Comparison of ENCODE assay signal across 1 cellular context in genomic region chr16:89422905-89423630, GRCh38.
A peak's percentile ranks its signal among the peaks of the same experiment; 100 is the strongest.
TF ChIP-seq lines count a peak whose summit lies in the region.

No MANE protein-coding gene starts in this region.

TF ChIP-seq in GM12878, 131 proteins besides CTCF, POLR2A, EP300 and RAD21 (continued from another document):
- peak; percentile 20; the same call in 1 of the 2 replicates for TF ChIP-seq ZNF687 (IDR thresholded peaks at IDR 0.05)
- no peak for TF ChIP-seq NR2C2 (IDR thresholded peaks at IDR 0.05; ENCODE audit: borderline replicate concordance, control insufficient read depth, insufficient read length, low read depth)
- TF ChIP-seq ZNF207 (IDR thresholded peaks at IDR 0.05; ENCODE audit: borderline replicate concordance), result no peak
- TF ChIP-seq MAX (IDR thresholded peaks at IDR 0.05; ENCODE audit: low read depth, low read length), result peak; percentile 67
- peak; percentile 89 for TF ChIP-seq RUNX3 (IDR thresholded peaks at IDR 0.05; ENCODE audit: low read length)
- TF ChIP-seq CBX5 (IDR thresholded peaks at IDR 0.05; ENCODE audit: low read depth), result 0 out of 2 replicates have a peak, but pooled peaks have one; percentile 20
- peak; percentile 78 for TF ChIP-seq TCF12 (IDR thresholded peaks at IDR 0.05; ENCODE audit: low read depth, low read length)
- TF ChIP-seq BHLHE40 (IDR thresholded peaks at IDR 0.05; ENCODE audit: borderline replicate concordance in 1 of 2, low read depth in 2 of 2, low read length in 1 of 2), result peak; percentile 59 to 63; a peak in 2 of 4 replicates
- no peak for TF ChIP-seq YBX1 (IDR thresholded peaks at IDR 0.05)
- TF ChIP-seq SMAD5 (IDR thresholded peaks at IDR 0.05; ENCODE audit: low read depth), result no peak
- TF ChIP-seq TCF7 (IDR thresholded peaks at IDR 0.05; ENCODE audit: borderline replicate concordance), result no peak
- TF ChIP-seq ZBTB4 (CRISPR knock-in tag; IDR thresholded peaks at IDR 0.05), result no peak
- TF ChIP-seq MEF2B (IDR thresholded peaks at IDR 0.05; ENCODE audit: partially characterized antibody, poor library complexity, severe bottlenecking), result peak; percentile 43
- no peak for TF ChIP-seq GABPA (IDR thresholded peaks at IDR 0.05; ENCODE audit: low read depth)
- no peak for TF ChIP-seq IRF3 (IDR thresholded peaks at IDR 0.05)
- no peak for TF ChIP-seq HDAC6 (IDR thresholded peaks at IDR 0.05; ENCODE audit: unreplicated experiment)
- TF ChIP-seq MXI1 (IDR thresholded peaks at IDR 0.05; ENCODE audit: low read depth, low read length), result peak; percentile 95
- no peak for TF ChIP-seq ETV6 (conservative IDR thresholded peaks at IDR 0.05 in 1 of 2, IDR thresholded peaks at IDR 0.05 in 1 of 2; ENCODE audit: borderline replicate concordance in 1 of 2, low read depth in 1 of 2)
- no peak for TF ChIP-seq NRF1 (conservative IDR thresholded peaks at IDR 0.05; ENCODE audit: low read depth, low read length)
- TF ChIP-seq CBFB (IDR thresholded peaks at IDR 0.05; ENCODE audit: low read depth), result peak; percentile 78; the same call in 1 of the 2 replicates
- TF ChIP-seq JUNB (IDR thresholded peaks at IDR 0.05), result 0 out of 2 replicates have a peak, but pooled peaks have one; percentile 29
- TF ChIP-seq SKIL (IDR thresholded peaks at IDR 0.05; ENCODE audit: low read depth, poor library complexity, severe bottlenecking), result peak; percentile 50
- 0 out of 2 replicates have a peak, but pooled peaks have one; percentile 3 for TF ChIP-seq ZBED1 (IDR thresholded peaks at IDR 0.05; ENCODE audit: borderline replicate concordance)
- no peak for TF ChIP-seq STAT1 (conservative IDR thresholded peaks at IDR 0.05)
- TF ChIP-seq ZNF592 (IDR thresholded peaks at IDR 0.05), result no peak
- no peak for TF ChIP-seq RAD51 (IDR thresholded peaks at IDR 0.05)
- TF ChIP-seq RCOR1 (conservative IDR thresholded peaks at IDR 0.05; ENCODE audit: low read depth, low read length), result no peak
- TF ChIP-seq ZSCAN29 (IDR thresholded peaks at IDR 0.05), result no peak
- no peak for TF ChIP-seq WRNIP1 (IDR thresholded peaks at IDR 0.05; ENCODE audit: borderline replicate concordance, low read depth, low read length)
- no peak for TF ChIP-seq NFXL1 (IDR thresholded peaks at IDR 0.05; ENCODE audit: borderline replicate concordance)
- peak; percentile 50; the same call in 1 of the 2 replicates for TF ChIP-seq MTA2 (IDR thresholded peaks at IDR 0.05; ENCODE audit: low read depth)
- TF ChIP-seq ESRRA (IDR thresholded peaks at IDR 0.05; ENCODE audit: low read length), result no peak
- peak; percentile 52; the same call in 1 of the 2 replicates for TF ChIP-seq ATF2 (IDR thresholded peaks at IDR 0.05; ENCODE audit: low read length)
- no peak for TF ChIP-seq POLR2AphosphoS5 (IDR thresholded peaks at IDR 0.05; ENCODE audit: low read length)
- TF ChIP-seq USF2 (IDR thresholded peaks at IDR 0.05; ENCODE audit: borderline replicate concordance, low read depth, low read length), result no peak
- peak; percentile 48 for TF ChIP-seq EED (IDR thresholded peaks at IDR 0.05; ENCODE audit: low read depth)
- TF ChIP-seq BMI1 (IDR thresholded peaks at IDR 0.05; ENCODE audit: borderline replicate concordance), result no peak
- no peak for TF ChIP-seq RELA (IDR thresholded peaks at IDR 0.05; ENCODE audit: borderline replicate concordance, partially characterized antibody)
